Comparison of ENCODE assay signal across 1 cellular context in the genomic region with DNA sequence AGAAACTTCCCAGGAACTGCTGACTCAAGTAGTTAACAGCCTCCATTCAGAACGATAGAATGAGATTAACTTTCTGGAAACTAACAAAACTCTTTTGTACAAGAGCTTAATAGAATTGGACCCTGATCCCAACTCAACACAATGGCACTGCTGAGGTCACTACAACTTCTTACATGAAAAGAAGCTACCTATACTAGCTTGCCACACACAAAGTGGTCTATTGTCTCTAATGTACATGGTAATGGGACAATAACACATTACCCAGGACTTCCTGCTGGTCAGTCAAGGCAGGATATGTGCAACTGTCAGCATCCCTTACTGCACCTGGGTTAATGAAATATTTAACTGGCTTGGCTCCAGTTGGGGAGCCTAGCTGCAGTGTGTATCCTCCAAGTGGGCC.
TF ChIP-seq lines count a peak whose summit lies in the region.

No MANE protein-coding gene starts in this region.

TF ChIP-seq in HepG2, 621 proteins besides CTCF, POLR2A, EP300 and RAD21:
- TF ChIP-seq, protein P1, sequence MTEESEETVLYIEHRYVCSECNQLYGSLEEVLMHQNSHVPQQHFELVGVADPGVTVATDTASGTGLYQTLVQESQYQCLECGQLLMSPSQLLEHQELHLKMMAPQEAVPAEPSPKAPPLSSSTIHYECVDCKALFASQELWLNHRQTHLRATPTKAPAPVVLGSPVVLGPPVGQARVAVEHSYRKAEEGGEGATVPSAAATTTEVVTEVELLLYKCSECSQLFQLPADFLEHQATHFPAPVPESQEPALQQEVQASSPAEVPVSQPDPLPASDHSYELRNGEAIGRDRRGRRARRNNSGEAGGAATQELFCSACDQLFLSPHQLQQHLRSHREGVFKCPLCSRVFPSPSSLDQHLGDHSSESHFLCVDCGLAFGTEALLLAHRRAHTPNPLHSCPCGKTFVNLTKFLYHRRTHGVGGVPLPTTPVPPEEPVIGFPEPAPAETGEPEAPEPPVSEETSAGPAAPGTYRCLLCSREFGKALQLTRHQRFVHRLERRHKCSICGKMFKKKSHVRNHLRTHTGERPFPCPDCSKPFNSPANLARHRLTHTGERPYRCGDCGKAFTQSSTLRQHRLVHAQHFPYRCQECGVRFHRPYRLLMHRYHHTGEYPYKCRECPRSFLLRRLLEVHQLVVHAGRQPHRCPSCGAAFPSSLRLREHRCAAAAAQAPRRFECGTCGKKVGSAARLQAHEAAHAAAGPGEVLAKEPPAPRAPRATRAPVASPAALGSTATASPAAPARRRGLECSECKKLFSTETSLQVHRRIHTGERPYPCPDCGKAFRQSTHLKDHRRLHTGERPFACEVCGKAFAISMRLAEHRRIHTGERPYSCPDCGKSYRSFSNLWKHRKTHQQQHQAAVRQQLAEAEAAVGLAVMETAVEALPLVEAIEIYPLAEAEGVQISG (CRISPR knock-in tag; IDR thresholded peaks at IDR 0.05): no peak
- TF ChIP-seq SOX13 (IDR thresholded peaks at IDR 0.05) (no peak), SOX13 (CRISPR knock-in tag; conservative IDR thresholded peaks at IDR 0.05 in 1 of 2, IDR thresholded peaks at IDR 0.05 in 1 of 2) (peak in 1 of 2 experiments; percentile 90; a peak in 2 of 4 replicates), SOX5 (CRISPR knock-in tag; IDR thresholded peaks at IDR 0.05; ENCODE audit: borderline replicate concordance) (peak; percentile 80; the same call in 1 of the 2 replicates), MAFF (IDR thresholded peaks at IDR 0.05; ENCODE audit: low read depth, low read length) (peak; percentile 36; the same call in 1 of the 2 replicates), RFX5 (IDR thresholded peaks at IDR 0.05; ENCODE audit: low read depth, low read length) (0 out of 2 replicates have a peak, but pooled peaks have one; percentile 21), SOX6 (IDR thresholded peaks at IDR 0.05) (no peak), SOX6 (CRISPR knock-in tag; IDR thresholded peaks at IDR 0.05) (peak; percentile 43; the same call in 1 of the 2 replicates), KLF11 (CRISPR knock-in tag; IDR thresholded peaks at IDR 0.05) (no peak), ZEB1 (IDR thresholded peaks at IDR 0.05; ENCODE audit: insufficient replicate concordance, low read depth) (no peak), MAFK (conservative IDR thresholded peaks at IDR 0.05 in 1 of 2, IDR thresholded peaks at IDR 0.05 in 1 of 2; ENCODE audit: low read length in 2 of 2) (peak; percentile 50 to 67), POLR2AphosphoS5 (IDR thresholded peaks at IDR 0.05; ENCODE audit: low read depth, low read length) (no peak)
TF ChIP-seq in HepG2: peak in this region for 6.
